ENCODE assay signal across 10 cellular contexts in the genomic region with DNA sequence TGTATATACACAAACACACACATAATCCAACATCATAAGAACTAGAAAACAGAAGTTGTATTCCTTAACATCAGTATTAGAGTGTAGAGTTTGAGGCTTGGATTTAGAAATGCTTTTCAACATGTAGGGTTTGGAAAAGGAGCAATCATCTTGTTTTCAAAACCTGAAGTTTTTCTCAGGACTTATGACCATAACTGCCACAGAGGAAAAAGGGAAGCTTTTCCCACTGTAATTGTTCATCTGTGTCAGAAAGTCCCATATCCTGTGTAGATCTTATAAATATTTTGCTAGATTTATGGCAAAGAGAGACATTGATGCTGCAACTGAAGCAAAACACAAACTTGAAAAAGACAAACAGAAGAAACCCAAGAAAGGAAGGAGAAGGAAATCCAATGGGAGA.
"Had no signal": no experiment of that assay in that cellular context is flagged by ENCODE, and none has a peak within 500 bp of the region (broad histone marks: within the 10 kb centered on the region; RNA-seq: fewer than 3 reads in every experiment).

No MANE protein-coding gene starts in this region.

- H3K4me3 Mint-ChIP-seq: H9, HFFc6 had no signal

- H3K4me2 ChIP-seq: KMS-11 had no signal

- H2AFZ ChIP-seq: GM23248 had no signal

- DNase-seq: GM23248, GOT3, H9, HCEC 1CT, HFFc6, IMR-90, KBM-7 had no signal

- H3K27ac Mint-ChIP-seq: H9, HFFc6 had no signal

- H3K27ac ChIP-seq: GM23248, KMS-11 had no signal

- H3K4me3 ChIP-seq: GM23248 had no signal

- H3K9ac ChIP-seq: GM23248, KMS-11 had no signal

- FAIRE-seq: H54, HTR-8/SVneo had no signal
